Comparison of ENCODE assay signal across 22 cellular contexts in genomic region chr2:26742053-26742770, GRCh38. TPM values are rescaled to one million over a fixed set of nuclear protein-coding genes. Genes with fewer than 3 reads are reported as not detected.
"Had no signal": no experiment of that assay in that cellular context is flagged by ENCODE, and none has a peak within 500 bp of the region (broad histone marks: within the 10 kb centered on the region; RNA-seq: fewer than 3 reads in every experiment).

No MANE protein-coding gene starts in this region.

- H3K27ac Mint-ChIP-seq: endodermal cell, memory B cell, mesothelial cell of epicardium, nephron had no signal

- H3K4me3 ChIP-seq: coronary artery, heart right ventricle, left ventricle myocardium inferior, lower lobe of right lung, psoas muscle, right lobe of liver had no signal

- ATAC-seq: heart right ventricle, left cardiac atrium, lower lobe of right lung, psoas muscle, right lobe of liver had no signal

- H3K27me3 ChIP-seq: heart right ventricle, right lobe of liver had no signal

- FAIRE-seq: endothelial cell of umbilical vein, keratinocyte had no signal

- H3K27ac ChIP-seq: coronary artery, heart right ventricle, left ventricle myocardium inferior, lower lobe of right lung, psoas muscle, right lobe of liver had no signal

- H3K4me1 ChIP-seq: heart right ventricle, left ventricle myocardium inferior, psoas muscle had no signal

- H3K9me3 ChIP-seq: heart right ventricle, left ventricle myocardium inferior, lower lobe of right lung, psoas muscle, right lobe of liver had no signal

- DNase-seq: effector CD4-positive, alpha-beta T cell; endodermal cell; foreskin melanocyte; heart right ventricle; hypothalamus; left cardiac atrium; left ventricle myocardium inferior; lower lobe of right lung; naive B cell; psoas muscle; retina; right lobe of liver; stimulated activated CD4-positive, alpha-beta T cell treated with anti-CD3 and anti-CD28 coated beads, Interleukin-2, amount 100 ng/mL, for 24 hours; stimulated activated naive CD4-positive, alpha-beta T cell; trophoblast cell had no signal

- H3K36me3 Mint-ChIP-seq: memory B cell, mesothelial cell of epicardium, naive B cell had no signal

- H3K9me3 Mint-ChIP-seq: endodermal cell, memory B cell, mesothelial cell of epicardium, naive B cell, nephron had no signal

- H3K4me3 Mint-ChIP-seq: endodermal cell, memory B cell, mesothelial cell of epicardium, naive B cell, nephron had no signal

- H3K36me3 ChIP-seq: heart right ventricle, left ventricle myocardium inferior, lower lobe of right lung, right lobe of liver had no signal

RNA-seq across cellular contexts. Expression of gene CENPA, which starts 43.6 kb away (rescaled TPM):
- total RNA-seq: psoas muscle had no signal

RNA-seq across cellular contexts. Expression of gene KCNK3, which starts 49.7 kb away (rescaled TPM):
- total RNA-seq: dermis microvascular lymphatic vessel endothelial cell, endodermal cell, endothelial cell of umbilical vein had no signal
- polyA plus RNA-seq: endothelial cell of umbilical vein, keratinocyte had no signal
